ENCODE assay signal across 8 cellular contexts in genomic region chr14:55051426-55052258, GRCh38. TPM values are rescaled to one million over a fixed set of nuclear protein-coding genes. Genes with fewer than 3 reads are reported as not detected.
A peak's percentile ranks its signal among the peaks of the same experiment; 100 is the strongest.
DNase-seq lines count a peak whose midpoint lies in the region; ATAC-seq and TF ChIP-seq lines count a peak whose summit lies in the region.

TSS of gene MAPK1IP1L (plus strand) at chr14:55051647. CDS start at chr14:55061684, 10,037 bp downstream.

- POLR2A ChIA-PET in activated B cell treated with CpG ODN at 0.5 μM for 24 hours (lab: Charles Lee), result interaction anchor here (0.5 to 6.8 kb wide), 34 partner anchors 9 to 1899 kb away, joined by 3 to 112 read pairs (median 6); partner anchors contain the start of genes CGRRF1, DDHD1, GCH1 and LGALS3

- peak; percentile 92 for ATAC-seq in GM18909 (IDR thresholded peaks at IDR 0.05; ENCODE audit: poor library complexity, unreplicated experiment)
- peak; percentile 90 for ATAC-seq in HG03175 (IDR thresholded peaks at IDR 0.05; ENCODE audit: unreplicated experiment)
- ATAC-seq in activated B cell treated with CpG ODN at 0.5 μM for 24 hours (ENCODE audit: low read depth), result peak; percentile 94

- peak within 1 kb of the TSS; percentile 94 for H3K4me3 Mint-ChIP-seq in activated B cell treated with CpG ODN at 0.5 μM for 24 hours

- H3K4me1 Mint-ChIP-seq in activated B cell treated with CpG ODN at 0.5 μM for 24 hours, result peaks cover 39% of the 10 kb centered on the region

- H3K27me3 Mint-ChIP-seq in activated B cell treated with CpG ODN at 0.5 μM for 24 hours, result no peaks in the 10 kb centered on the region

- intact Hi-C loops in activated B cell treated with CpG ODN at 0.5 μM for 24 hours (cut with micrococcal nuclease), result loop anchor here (1.0 to 5.0 kb wide), 10 partner anchors 21 to 564 kb away; partner anchors contain the start of genes FBXO34, GCH1, GMFB and LGALS3

- H3K9me3 Mint-ChIP-seq in activated B cell treated with CpG ODN at 0.5 μM for 24 hours, result no peaks in the 10 kb centered on the region

- peak within 1 kb of the TSS; percentile 95 for H3K27ac Mint-ChIP-seq in activated B cell treated with CpG ODN at 0.5 μM for 24 hours

- TF ChIP-seq CTCF in activated B cell treated with CpG ODN at 0.5 μM for 24 hours (IDR thresholded peaks at IDR 0.05), result peak; percentile 75

- H3K27ac ChIP-seq in caudate nucleus (ENCODE audit: low read depth, low read length), result peak within 1 kb of the TSS; percentile 99

- H3K36me3 Mint-ChIP-seq in activated B cell treated with CpG ODN at 0.5 μM for 24 hours (ENCODE audit: low read depth), result peaks cover 35% of the 10 kb centered on the region

- CTCF ChIA-PET in activated B cell treated with CpG ODN at 0.5 μM for 24 hours (lab: Charles Lee), result interaction anchor here (0.6 to 3.2 kb wide), 26 partner anchors 8 to 302 kb away, joined by 3 to 41 read pairs (median 5); partner anchors contain the start of genes SOCS4 and WDHD1

- peak; percentile 97 for DNase-seq in AG08396 (ENCODE audit: low spot score)
- peak; percentile 92 for DNase-seq in NCI-H226
- DNase-seq in activated B cell treated with CpG ODN at 0.5 μM for 24 hours, result peak; percentile 97
- peak in 60 of 61 donors; percentile 31 to 94 (median 85) for DNase-seq in caudate nucleus (lab: John Stamatoyannopoulos, UW)
- peak; percentile 90 for DNase-seq in iris pigment epithelial cell (ENCODE audit: low read depth)
- peak; percentile 86 for DNase-seq in stimulated activated CD4-positive, alpha-beta T cell treated with anti-CD3 and anti-CD28 coated beads, Interleukin-12 subunit alpha, Interleukin-12 subunit beta, amount 100 ng/mL, for 4 hours

RNA-seq across cellular contexts. Expression of gene MAPK1IP1L, which starts in this region (rescaled TPM):
- 119 and 130 TPM in 2 replicates for total RNA-seq in activated B cell treated with CpG ODN at 0.5 μM for 24 hours

Comparison
In these comparisons a context has a peak if more than half of its experiments do, and no peak if none do; other contexts are left out.
1. Peak in every context shown above with its lines: DNase-seq, ATAC-seq and H3K27ac ChIP-seq.